Comparison of ENCODE assay signal across 8 cellular contexts in the genomic region with DNA sequence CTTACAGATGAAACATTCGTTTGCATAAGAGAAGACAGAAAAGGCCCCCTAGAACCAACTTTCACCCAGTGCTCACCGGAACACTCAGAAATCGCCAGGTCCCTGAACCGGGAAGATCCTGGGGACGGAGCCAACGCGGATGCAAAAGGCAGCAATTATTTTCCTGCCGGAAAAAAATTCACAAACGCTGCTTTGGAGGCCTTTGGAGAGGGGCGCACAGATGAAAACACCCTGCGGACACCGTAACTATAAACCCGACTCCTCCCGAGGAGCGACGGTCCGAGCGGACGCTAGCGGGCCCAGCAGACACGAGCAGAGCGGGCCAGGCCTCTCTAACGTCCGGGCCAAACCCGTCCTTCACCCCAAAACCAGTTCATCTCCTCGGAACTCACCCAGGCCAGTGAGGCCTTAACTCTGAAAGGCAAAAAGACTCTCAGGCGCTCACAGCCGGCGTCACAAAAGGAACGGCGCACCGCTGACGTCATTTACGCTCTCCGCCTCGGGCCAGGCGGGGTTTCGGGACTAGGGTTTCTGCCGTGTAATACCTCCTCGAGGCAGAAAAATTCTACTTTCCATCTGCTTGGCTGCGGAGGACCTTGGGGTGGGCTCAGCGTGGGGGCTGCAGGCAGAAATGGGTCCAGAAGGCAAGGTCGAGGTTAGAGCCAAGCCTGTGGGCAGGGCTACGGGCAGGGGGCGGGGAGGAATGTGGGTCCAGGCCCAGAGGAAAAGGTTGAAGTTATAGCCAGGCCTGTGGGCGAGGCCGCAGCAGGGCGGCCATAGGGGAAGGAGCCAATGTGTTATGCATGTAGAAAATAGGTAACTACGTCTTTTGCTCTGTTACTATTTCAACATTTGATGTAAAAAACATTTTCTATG. TPM values are rescaled to one million over a fixed set of nuclear protein-coding genes. Genes with fewer than 3 reads are reported as not detected.
DNase-seq lines count a peak whose midpoint lies in the region; ATAC-seq, FAIRE-seq and TF ChIP-seq lines count a peak whose summit lies in the region.

A gene (minus strand): TSS at position 463 of the 876 bp plus-strand sequence. CDS start 2,413 bp downstream, outside the sequence.

- ATAC-seq in HG02938 (IDR thresholded peaks at IDR 0.05; ENCODE audit: unreplicated experiment) (peak; percentile 71), GM18858 (IDR thresholded peaks at IDR 0.05; ENCODE audit: unreplicated experiment) (no peak)

- dilution Hi-C loops in keratinocyte (cut with MboI; ENCODE audit: extremely low pct_ligation_motif_present, low sequenced_read_pairs): no loop called here

- H3K9me1 ChIP-seq in keratinocyte (ENCODE audit: control insufficient read depth, extremely low read depth, insufficient read depth, low read length): no peaks in the 10 kb centered on the region

- H3K27ac ChIP-seq in keratinocyte (ENCODE audit: control insufficient read depth, insufficient read depth, low read length): peak within 1 kb of the TSS; percentile 98

- H3K4me3 ChIP-seq in keratinocyte (ENCODE audit: control insufficient read depth in 2 of 3, extremely low read depth in 1 of 3, insufficient read depth in 2 of 3, low read depth in 1 of 3, low read length in 3 of 3): peak within 1 kb of the TSS; percentile 66 to 98 (median 96)

- peaks cover 24% of the 10 kb centered on the region for H3K79me2 ChIP-seq in keratinocyte (ENCODE audit: control insufficient read depth, insufficient read depth, low read length)

- H3K4me2 ChIP-seq in keratinocyte (ENCODE audit: control insufficient read depth, extremely low read depth, insufficient read depth, low read depth, low read length): peak within 1 kb of the TSS; percentile 88

- H4K20me1 ChIP-seq in keratinocyte (ENCODE audit: control insufficient read depth, extremely low read depth, insufficient read depth, low read length): no peaks in the 10 kb centered on the region

- H3K4me1 ChIP-seq in keratinocyte (ENCODE audit: control insufficient read depth, extremely low read depth, insufficient read depth, low read length): peaks cover 14% of the 10 kb centered on the region

- H3K27me3 ChIP-seq in keratinocyte (ENCODE audit: control insufficient read depth, extremely low read depth, insufficient read depth, low read length): no peaks in the 10 kb centered on the region

- H3K9ac ChIP-seq in keratinocyte (ENCODE audit: control insufficient read depth, extremely low read depth, insufficient read depth, low read length): peak within 1 kb of the TSS; percentile 100

- peak; percentile 77 for DNase-seq in GM04504 (ENCODE audit: low read depth)
- peak; percentile 69 for DNase-seq in NCI-H345 treated with DMSO at 0.1 percent for 48 hours (lab: John Stamatoyannopoulos, UW; ENCODE audit: unreplicated experiment)
- peak; percentile 67 to 80 for DNase-seq in activated CD4-positive, alpha-beta T cell treated with anti-CD3 and anti-CD28 coated beads for 24 hours (ENCODE audit: low read depth in 2 of 2)
- peak; percentile 87 for DNase-seq in cerebellum (ENCODE audit: low spot score)
- DNase-seq in keratinocyte (ENCODE audit: low read depth, low spot score): peak; percentile 26
- DNase-seq in stimulated activated CD4-positive, alpha-beta T cell treated with anti-CD3 and anti-CD28 coated beads, Interleukin-12 subunit alpha, Interleukin-12 subunit beta, amount 100 ng/mL, for 4 hours: peak; percentile 86

- peaks cover 15 to 19% of the 10 kb centered on the region in 2 experiments for H3K36me3 ChIP-seq in keratinocyte (ENCODE audit: control insufficient read depth in 2 of 2, extremely low read depth in 1 of 2, insufficient read depth in 2 of 2, low read length in 2 of 2)

- H3K9me3 ChIP-seq in keratinocyte (ENCODE audit: control insufficient read depth, low read depth, low read length): peaks cover 10% of the 10 kb centered on the region

- no peak for TF ChIP-seq CTCF in keratinocyte (optimal IDR thresholded peaks at IDR 0.05 in 1 of 3, IDR thresholded peaks at IDR 0.05 in 1 of 3, conservative IDR thresholded peaks at IDR 0.05 in 1 of 3; ENCODE audit: extremely low read depth in 1 of 3, insufficient read depth in 2 of 3, low read length in 3 of 3)

- peak within 1 kb of the TSS; percentile 96 for H2AFZ ChIP-seq in keratinocyte (ENCODE audit: control insufficient read depth, low read length)

- FAIRE-seq in keratinocyte (lab: Jason Lieb, UNC): peak; percentile 94

RNA-seq across cellular contexts. Expression of the gene that starts here (rescaled TPM):
- total RNA-seq in cerebellum: 21.1 TPM
- 10.8 to 13.8 TPM (median 12.1 TPM) in 3 replicates for polyA plus RNA-seq in keratinocyte
- polyA plus RNA-seq in keratinocyte (2011; ENCODE audit: low read depth): 12.3 TPM
- 7.2 and 14.5 TPM in 2 replicates for polyA plus RNA-seq in keratinocyte (2011; cell fraction: cytosol; rRNA removed)
- 23.9 and 27.2 TPM in 2 replicates for polyA plus RNA-seq in keratinocyte (2011; cell fraction: nucleus; rRNA removed)
- polyA plus RNA-seq in keratinocyte (2012; ENCODE audit: low replicate concordance): 7.7 and 14.9 TPM in 2 replicates
- 9.3 to 40.2 TPM (median 36.8 TPM) in 3 replicates for polyA minus RNA-seq in keratinocyte
- polyA minus RNA-seq in keratinocyte (2011; cell fraction: cytosol; rRNA and poly(A)+ RNA removed): 19.6 TPM
- polyA minus RNA-seq in keratinocyte (2011; cell fraction: nucleus; rRNA and poly(A)+ RNA removed): 22.8 and 41.7 TPM in 2 replicates

Comparison
In these comparisons a context has a peak if more than half of its experiments do, and no peak if none do; other contexts are left out.
1. DNase-seq: peak in every context shown above with its lines; median percentile 87 in cerebellum; 86 in stimulated activated CD4-positive, alpha-beta T cell treated with anti-CD3 and anti-CD28 coated beads, Interleukin-12 subunit alpha, Interleukin-12 subunit beta, amount 100 ng/mL, for 4 hours; 77 in GM04504; 74 in activated CD4-positive, alpha-beta T cell treated with anti-CD3 and anti-CD28 coated beads for 24 hours; 69 in NCI-H345 treated with DMSO at 0.1 percent for 48 hours; 26 in keratinocyte.